ENCODE assay signal across 9 cellular contexts in the genomic region with DNA sequence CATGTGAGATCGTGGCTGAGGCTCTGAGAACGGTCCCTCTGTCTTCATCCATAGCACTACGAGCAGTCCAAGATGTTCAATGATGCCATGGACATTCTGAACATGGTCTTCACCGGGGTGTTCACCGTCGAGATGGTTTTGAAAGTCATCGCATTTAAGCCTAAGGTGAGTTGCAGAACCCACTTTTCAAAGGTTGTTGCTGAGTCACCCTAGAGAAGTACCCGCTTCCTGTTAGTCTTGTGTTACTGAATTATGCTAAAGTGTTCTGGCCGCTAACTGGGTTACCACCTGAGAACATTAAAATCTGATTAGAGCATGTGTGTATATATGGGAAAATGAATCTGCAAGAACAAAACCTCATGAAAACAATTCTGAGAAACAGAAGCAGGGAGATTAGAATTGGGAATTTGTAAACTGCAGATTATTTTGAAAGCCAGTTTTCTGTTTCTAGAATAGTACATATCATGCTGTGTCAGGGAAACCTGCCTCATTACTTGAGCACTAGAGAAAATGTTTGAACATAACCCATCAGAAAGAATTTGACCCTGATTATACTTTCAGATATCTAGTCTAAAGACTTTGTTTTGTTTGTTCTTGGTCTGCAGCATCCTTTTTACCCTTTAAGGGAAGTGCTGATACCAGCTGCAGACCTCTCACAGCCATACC.
DNase-seq lines count a peak whose midpoint lies in the region; ATAC-seq, FAIRE-seq and TF ChIP-seq lines count a peak whose summit lies in the region.
"Had no signal": no experiment of that assay in that cellular context is flagged by ENCODE, and none has a peak within 500 bp of the region (broad histone marks: within the 10 kb centered on the region; RNA-seq: fewer than 3 reads in every experiment).

No MANE protein-coding gene starts in this region.

- H3K36me3 ChIP-seq in small intestine (ENCODE audit: control insufficient read depth in 2 of 2, insufficient read depth in 2 of 2, low read length in 2 of 2) (no peaks in the 10 kb centered on the region), tibial nerve (peaks cover 0 to 40% (median 0%) of the 10 kb centered on the region in 3 donors), psoas muscle (ENCODE audit: insufficient read depth in 1 of 2, low read depth in 1 of 2) (no peaks in the 10 kb centered on the region)

- DNase-seq in activated T-cell treated with anti-CD3 and anti-CD28 coated beads, Interleukin-2, amount 50 U/mL, for 4 hours = no peak
- DNase-seq in activated T-cell treated with anti-CD3 and anti-CD28 coated beads, Interleukin-2, amount 50 U/mL, for 1 hour = no peak
- DNase-seq in T-helper 2 cell treated with Interferon-gamma antibody and Interleukin-4, amounts not matched to agents 5 μg/mL and 100 μg/mL, for 36 hours (ENCODE audit: low spot score) = peak; percentile 57
- peak; percentile 11 for DNase-seq in small intestine
- no peak for DNase-seq in tibial nerve (ENCODE audit: low spot score in 2 of 2)
- no peak for DNase-seq in NCI-H128 (lab: John Stamatoyannopoulos, UW; ENCODE audit: unreplicated experiment)
- DNase-seq in psoas muscle = no peak

- H3K9me3 ChIP-seq in small intestine (ENCODE audit: control insufficient read depth, low read depth) = no peaks in the 10 kb centered on the region
- H3K9me3 ChIP-seq in tibial nerve = no peaks in the 10 kb centered on the region
- H3K9me3 ChIP-seq in psoas muscle = no peaks in the 10 kb centered on the region

- no peak for TF ChIP-seq CTCF in tibial nerve (IDR thresholded peaks at IDR 0.05)
- TF ChIP-seq CTCF in psoas muscle (IDR thresholded peaks at IDR 0.05) = no peak

- 72 to 90% (median 76%) methylated on average over 9 of the region's 9 CpGs for WGBS in small intestine, 3 donors
- 76 to 83% methylated on average over 9 of the region's 9 CpGs for WGBS in tibial nerve, 2 donors
- 86 to 95% (median 93%) methylated on average over 9 of the region's 9 CpGs for WGBS in psoas muscle, 3 donors

- no peaks in the 10 kb centered on the region for H3K36me3 Mint-ChIP-seq in activated T-cell treated with anti-CD3 and anti-CD28 coated beads, Interleukin-2, amount 50 U/mL, for 4 hours (ENCODE audit: insufficient read depth)
- H3K36me3 Mint-ChIP-seq in T-helper 2 cell treated with Interferon-gamma antibody and Interleukin-4, amounts not matched to agents 5 μg/mL and 100 μg/mL, for 36 hours (ENCODE audit: low read depth) = peaks cover 16% of the 10 kb centered on the region
- H3K36me3 Mint-ChIP-seq: WTC11 had no signal

- peaks cover 2% of the 10 kb centered on the region for H3K27me3 Mint-ChIP-seq in activated T-cell treated with anti-CD3 and anti-CD28 coated beads, Interleukin-2, amount 50 U/mL, for 4 hours (ENCODE audit: low read depth)
- peaks cover 4% of the 10 kb centered on the region for H3K27me3 Mint-ChIP-seq in T-helper 2 cell treated with Interferon-gamma antibody and Interleukin-4, amounts not matched to agents 5 μg/mL and 100 μg/mL, for 36 hours (ENCODE audit: low read depth)

- peak overlapping the region; percentile 87 for H3K27ac Mint-ChIP-seq in T-helper 2 cell treated with Interferon-gamma antibody and Interleukin-4, amounts not matched to agents 5 μg/mL and 100 μg/mL, for 36 hours
- H3K27ac Mint-ChIP-seq: WTC11 had no signal

- H3K4me1 ChIP-seq in small intestine (ENCODE audit: control insufficient read depth in 2 of 2, insufficient read depth in 1 of 2, low read depth in 1 of 2, low read length in 1 of 2) (no peaks in the 10 kb centered on the region), tibial nerve (no peaks in the 10 kb centered on the region), psoas muscle (no peaks in the 10 kb centered on the region)

- no peak for TF ChIP-seq POLR2A in tibial nerve (IDR thresholded peaks at IDR 0.05)

- H3K27me3 ChIP-seq in small intestine (ENCODE audit: control insufficient read depth in 2 of 2, insufficient read depth in 2 of 2, low read length in 2 of 2) (no peaks in the 10 kb centered on the region), tibial nerve (no peaks in the 10 kb centered on the region), psoas muscle (ENCODE audit: insufficient read depth in 3 of 3, low read length in 2 of 3) (peaks cover 0 to 9% (median 3%) of the 10 kb centered on the region in 3 donors)

- H3K4me3 ChIP-seq in small intestine (ENCODE audit: low read depth in 1 of 2, low read length in 2 of 2) (no peak overlapping the region), tibial nerve (no peak overlapping the region), psoas muscle (no peak overlapping the region)

- H3K27ac ChIP-seq in small intestine (ENCODE audit: low read depth in 1 of 2, low read length in 1 of 2) (no peak overlapping the region), tibial nerve (no peak overlapping the region), psoas muscle (no peak overlapping the region)

- H3K4me1 Mint-ChIP-seq in activated T-cell treated with anti-CD3 and anti-CD28 coated beads, Interleukin-2, amount 50 U/mL, for 4 hours (ENCODE audit: low read depth) = peaks cover 21% of the 10 kb centered on the region
- H3K4me1 Mint-ChIP-seq in T-helper 2 cell treated with Interferon-gamma antibody and Interleukin-4, amounts not matched to agents 5 μg/mL and 100 μg/mL, for 36 hours (ENCODE audit: low read depth) = peaks cover 60% of the 10 kb centered on the region

- no peak for FAIRE-seq in small intestine (lab: Jason Lieb, UNC)

- H3K4me3 Mint-ChIP-seq in activated T-cell treated with anti-CD3 and anti-CD28 coated beads, Interleukin-2, amount 50 U/mL, for 4 hours = no peak overlapping the region
- peak overlapping the region; percentile 67 for H3K4me3 Mint-ChIP-seq in T-helper 2 cell treated with Interferon-gamma antibody and Interleukin-4, amounts not matched to agents 5 μg/mL and 100 μg/mL, for 36 hours
- H3K4me3 Mint-ChIP-seq: WTC11 had no signal

- no peak for TF ChIP-seq EP300 in tibial nerve (IDR thresholded peaks at IDR 0.05)

- no peaks in the 10 kb centered on the region for H3K9me3 Mint-ChIP-seq in activated T-cell treated with anti-CD3 and anti-CD28 coated beads, Interleukin-2, amount 50 U/mL, for 4 hours
- peaks cover 3% of the 10 kb centered on the region for H3K9me3 Mint-ChIP-seq in T-helper 2 cell treated with Interferon-gamma antibody and Interleukin-4, amounts not matched to agents 5 μg/mL and 100 μg/mL, for 36 hours
- H3K9me3 Mint-ChIP-seq: WTC11 had no signal

- intact Hi-C loops in psoas muscle (cut with DNase I) = no loop called here

- ATAC-seq in activated T-cell treated with anti-CD3 and anti-CD28 coated beads, Interleukin-2, amount 50 U/mL, for 4 hours = peak; percentile 62 to 63
- ATAC-seq in GM21723 (IDR thresholded peaks at IDR 0.05; ENCODE audit: unreplicated experiment) (peak; percentile 31), psoas muscle (no peak)
- ATAC-seq: WTC11 had no signal

Comparison
In these comparisons a context has a peak if more than half of its experiments do, and no peak if none do; other contexts are left out.
1. ATAC-seq: peak in activated T-cell treated with anti-CD3 and anti-CD28 coated beads, Interleukin-2, amount 50 U/mL, for 4 hours (2 of 2) and GM21723 (single experiment); none in psoas muscle (0 of 4).
2. DNase-seq: peak in T-helper 2 cell treated with Interferon-gamma antibody and Interleukin-4, amounts not matched to agents 5 μg/mL and 100 μg/mL, for 36 hours (single experiment) and small intestine (single experiment); none in activated T-cell treated with anti-CD3 and anti-CD28 coated beads, Interleukin-2, amount 50 U/mL, for 4 hours (single experiment), activated T-cell treated with anti-CD3 and anti-CD28 coated beads, Interleukin-2, amount 50 U/mL, for 1 hour (single experiment), tibial nerve (0 of 2), NCI-H128 (single experiment) and psoas muscle (0 of 2).